ENCODE assay signal across 9 cellular contexts in the genomic region with DNA sequence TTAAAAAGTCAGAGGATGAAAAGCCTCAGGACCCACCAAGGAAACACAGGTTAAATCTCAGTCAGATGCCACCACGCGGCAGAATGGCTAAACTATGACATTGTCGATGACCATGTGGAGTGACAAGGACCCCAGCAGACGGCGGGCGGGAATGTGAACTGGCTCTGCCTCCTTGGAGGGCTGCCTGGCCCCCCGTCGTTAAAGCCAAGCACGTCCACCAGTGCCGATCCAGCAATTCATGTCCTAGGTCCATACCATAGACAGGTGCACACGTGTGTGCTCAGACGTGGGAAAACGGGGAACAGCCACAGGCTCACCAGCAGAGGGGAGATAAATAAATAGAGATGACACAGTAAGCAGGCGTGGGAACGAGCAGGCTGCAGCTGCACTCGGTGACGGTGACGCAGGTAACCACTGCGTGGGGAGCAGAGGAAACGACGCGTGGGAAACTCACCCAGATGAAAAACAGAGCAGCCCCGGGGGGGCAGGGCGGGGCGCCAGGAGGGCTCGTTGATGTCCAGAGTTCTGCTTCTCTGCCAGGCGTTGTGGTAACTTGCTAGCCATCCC. TPM values are rescaled to one million over a fixed set of nuclear protein-coding genes. Genes with fewer than 3 reads are reported as not detected.
A peak's percentile ranks its signal among the peaks of the same experiment; 100 is the strongest.
DNase-seq lines count a peak whose midpoint lies in the region; ATAC-seq, FAIRE-seq and TF ChIP-seq lines count a peak whose summit lies in the region.
"Had no signal": no experiment of that assay in that cellular context is flagged by ENCODE, and none has a peak within 500 bp of the region (broad histone marks: within the 10 kb centered on the region; RNA-seq: fewer than 3 reads in every experiment).

No MANE protein-coding gene starts in this region.

- peaks cover 10% of the 10 kb centered on the region for H3K4me1 ChIP-seq in GM12878 (ENCODE audit: control insufficient read depth, insufficient read depth, low read length)

- H3K27ac ChIP-seq in GM12878 (ENCODE audit: control insufficient read depth, insufficient read depth) = peak overlapping the region; percentile 50; the same call in 1 of the 2 replicates
- H3K27ac ChIP-seq: left lung had no signal

- H4K20me1 ChIP-seq in GM12878 (ENCODE audit: control insufficient read depth, insufficient read depth) = no peaks in the 10 kb centered on the region

- FAIRE-seq in GM12878 (lab: Jason Lieb, UNC) = peak; percentile 94

- ATAC-seq in GM21723 (IDR thresholded peaks at IDR 0.05; ENCODE audit: unreplicated experiment) = peak; percentile 69
- ATAC-seq in GM12878 = peak; percentile 93
- no peak for ATAC-seq in Right ventricle myocardium superior (ENCODE audit: poor library complexity)
- no peak for ATAC-seq in GM21447 (IDR thresholded peaks at IDR 0.05; ENCODE audit: unreplicated experiment)
- ATAC-seq in GM21360 (IDR thresholded peaks at IDR 0.05; ENCODE audit: unreplicated experiment) = no peak
- ATAC-seq: left lung had no signal

- TF ChIP-seq CTCF in GM12878 (IDR thresholded peaks at IDR 0.05 in 2 of 3, conservative IDR thresholded peaks at IDR 0.05 in 1 of 3; ENCODE audit: control insufficient read depth in 2 of 3, extremely low read depth in 1 of 3, insufficient read depth in 1 of 3, low read depth in 3 of 3, low read length in 3 of 3) = peak in 1 of 3 experiments; percentile 5; a peak in 1 of 6 replicates

- DNase-seq in T-helper 22 cell (ENCODE audit: low read depth) (peak; percentile 90), GM12878 (ENCODE audit: low read depth, low spot score) (peak; percentile 78), HuH-7.5 (ENCODE audit: low spot score) (no peak), Right ventricle myocardium superior (no peak)
- peak; percentile 69 to 72 for DNase-seq in stimulated activated CD4-positive, alpha-beta T cell treated with anti-CD3 and anti-CD28 coated beads, Interleukin-15, amount 100 ng/mL, for 1 hour (ENCODE audit: low read depth in 1 of 2, low spot score in 1 of 2)

- peak overlapping the region; percentile 9 for H2AFZ ChIP-seq in GM12878 (ENCODE audit: control insufficient read depth, low read depth, low read length)

- peak overlapping the region; percentile 80 for H3K4me2 ChIP-seq in GM12878 (ENCODE audit: control insufficient read depth, insufficient read depth)

- no peaks in the 10 kb centered on the region for H3K79me2 ChIP-seq in GM12878 (ENCODE audit: control insufficient read depth, insufficient read depth, low read length)

- SMC1A ChIA-PET in GM12878 (lab: Charles Lee; ENCODE audit: uncharacterized antibody, unreplicated experiment) = interaction anchor here (0.9 to 1.4 kb wide), 4 partner anchors 22 to 59 kb away, joined by 3 to 4 read pairs (median 3); no protein-coding TSS in a partner anchor

- intact Hi-C loops in GM12878 (cut with micrococcal nuclease; ENCODE audit: unreplicated experiment) (loop anchor here (1.0 kb wide), 1 partner anchor 26 kb away; no protein-coding TSS in a partner anchor), Right ventricle myocardium superior (cut with DNase I) (no loop called here)

- in situ Hi-C loops in GM12878 (cut with MboI) = no loop called here

- H3K9ac ChIP-seq in GM12878 (ENCODE audit: control insufficient read depth, insufficient read depth, low read length) = peak overlapping the region; percentile 37

- CTCF ChIA-PET in GM12878 (lab: Yijun Ruan, JAX) = interaction anchor here (0.6 to 1.9 kb wide), 4 partner anchors 23 to 138 kb away, joined by 3 to 4 read pairs (median 3); no protein-coding TSS in a partner anchor

- no peaks in the 10 kb centered on the region; the same call in 2 of the 3 replicates for H3K9me3 ChIP-seq in GM12878 (replicated peaks; ENCODE audit: control insufficient read depth, insufficient read depth, low read length)
- H3K9me3 ChIP-seq: left lung had no signal

- peak; percentile 93 to 94; a peak in 3 of 4 replicates for TF ChIP-seq EP300 in GM12878 (IDR thresholded peaks at IDR 0.05; ENCODE audit: borderline replicate concordance in 1 of 2, control insufficient read depth in 1 of 2, low read depth in 2 of 2, low read length in 2 of 2)

- H3K36me3 ChIP-seq in GM12878 (ENCODE audit: control insufficient read depth in 2 of 2, insufficient read depth in 2 of 2, low read length in 1 of 2) = no peaks in the 10 kb centered on the region
- H3K36me3 ChIP-seq: left lung had no signal

- no peak for TF ChIP-seq POLR2A in GM12878 (IDR thresholded peaks at IDR 0.05; ENCODE audit: low read depth, low read length)

- no peak for TF ChIP-seq RAD21 in GM12878 (IDR thresholded peaks at IDR 0.05; ENCODE audit: insufficient read depth, low read depth, low read length)

- WGBS in GM12878 (ENCODE audit: insufficient coverage, insufficient replicate concordance, low lambda C conversion rate, missing lambda C conversion rate) = 15% methylated on average over 25 of the region's 27 CpGs

- no peaks in the 10 kb centered on the region for H3K27me3 ChIP-seq in GM12878 (replicated peaks in 1 of 2; ENCODE audit: control insufficient read depth in 2 of 2, insufficient read depth in 2 of 2, low read length in 1 of 2)

- H3K4me3 ChIP-seq in GM12878 = 0 out of 2 replicates have a peak overlapping the region, but pooled peaks have one; percentile 38
- H3K4me3 ChIP-seq: left lung had no signal

- POLR2A ChIA-PET in GM12878 (lab: Charles Lee) = interaction anchor here (1.1 to 1.9 kb wide), 3 partner anchors 23 to 26 kb away, joined by 4 to 12 read pairs (median 10); no protein-coding TSS in a partner anchor

- no TSS peak for BruUV-seq in GM12878 (replicated peaks; lab: Mats Ljungman, UMichigan)

- RAD21 ChIA-PET in GM12878 (lab: Charles Lee; ENCODE audit: unreplicated experiment) = interaction anchor here (0.9 kb wide), 1 partner anchor 23 kb away, joined by 5 read pairs; no protein-coding TSS in a partner anchor

TF ChIP-seq in GM12878, 131 proteins besides CTCF, POLR2A, EP300 and RAD21 (continues in another document):
- TF ChIP-seq SMAD1 (IDR thresholded peaks at IDR 0.05; ENCODE audit: low read depth, partially characterized antibody) (peak; percentile 83), SPI1 (IDR thresholded peaks at IDR 0.05; ENCODE audit: borderline replicate concordance, insufficient read depth, low read depth, low read length) (peak; percentile 29; the same call in 1 of the 2 replicates), YBX1 (IDR thresholded peaks at IDR 0.05) (no peak), TCF3 (IDR thresholded peaks at IDR 0.05; ENCODE audit: borderline replicate concordance, insufficient read depth, low read depth, low read length) (peak; percentile 85), ZNF24 (IDR thresholded peaks at IDR 0.05) (0 out of 2 replicates have a peak, but pooled peaks have one; percentile 10)
- TF ChIP-seq, protein P1, sequence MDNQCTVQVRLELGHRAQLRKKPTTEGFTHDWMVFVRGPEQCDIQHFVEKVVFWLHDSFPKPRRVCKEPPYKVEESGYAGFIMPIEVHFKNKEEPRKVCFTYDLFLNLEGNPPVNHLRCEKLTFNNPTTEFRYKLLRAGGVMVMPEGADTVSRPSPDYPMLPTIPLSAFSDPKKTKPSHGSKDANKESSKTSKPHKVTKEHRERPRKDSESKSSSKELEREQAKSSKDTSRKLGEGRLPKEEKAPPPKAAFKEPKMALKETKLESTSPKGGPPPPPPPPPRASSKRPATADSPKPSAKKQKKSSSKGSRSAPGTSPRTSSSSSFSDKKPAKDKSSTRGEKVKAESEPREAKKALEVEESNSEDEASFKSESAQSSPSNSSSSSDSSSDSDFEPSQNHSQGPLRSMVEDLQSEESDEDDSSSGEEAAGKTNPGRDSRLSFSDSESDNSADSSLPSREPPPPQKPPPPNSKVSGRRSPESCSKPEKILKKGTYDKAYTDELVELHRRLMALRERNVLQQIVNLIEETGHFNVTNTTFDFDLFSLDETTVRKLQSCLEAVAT (IDR thresholded peaks at IDR 0.05) = peak; percentile 98
- TF ChIP-seq, protein P2, sequence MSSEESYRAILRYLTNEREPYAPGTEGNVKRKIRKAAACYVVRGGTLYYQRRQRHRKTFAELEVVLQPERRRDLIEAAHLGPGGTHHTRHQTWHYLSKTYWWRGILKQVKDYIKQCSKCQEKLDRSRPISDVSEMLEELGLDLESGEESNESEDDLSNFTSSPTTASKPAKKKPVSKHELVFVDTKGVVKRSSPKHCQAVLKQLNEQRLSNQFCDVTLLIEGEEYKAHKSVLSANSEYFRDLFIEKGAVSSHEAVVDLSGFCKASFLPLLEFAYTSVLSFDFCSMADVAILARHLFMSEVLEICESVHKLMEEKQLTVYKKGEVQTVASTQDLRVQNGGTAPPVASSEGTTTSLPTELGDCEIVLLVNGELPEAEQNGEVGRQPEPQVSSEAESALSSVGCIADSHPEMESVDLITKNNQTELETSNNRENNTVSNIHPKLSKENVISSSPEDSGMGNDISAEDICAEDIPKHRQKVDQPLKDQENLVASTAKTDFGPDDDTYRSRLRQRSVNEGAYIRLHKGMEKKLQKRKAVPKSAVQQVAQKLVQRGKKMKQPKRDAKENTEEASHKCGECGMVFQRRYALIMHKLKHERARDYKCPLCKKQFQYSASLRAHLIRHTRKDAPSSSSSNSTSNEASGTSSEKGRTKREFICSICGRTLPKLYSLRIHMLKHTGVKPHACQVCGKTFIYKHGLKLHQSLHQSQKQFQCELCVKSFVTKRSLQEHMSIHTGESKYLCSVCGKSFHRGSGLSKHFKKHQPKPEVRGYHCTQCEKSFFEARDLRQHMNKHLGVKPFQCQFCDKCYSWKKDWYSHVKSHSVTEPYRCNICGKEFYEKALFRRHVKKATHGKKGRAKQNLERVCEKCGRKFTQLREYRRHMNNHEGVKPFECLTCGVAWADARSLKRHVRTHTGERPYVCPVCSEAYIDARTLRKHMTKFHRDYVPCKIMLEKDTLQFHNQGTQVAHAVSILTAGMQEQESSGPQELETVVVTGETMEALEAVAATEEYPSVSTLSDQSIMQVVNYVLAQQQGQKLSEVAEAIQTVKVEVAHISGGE (CRISPR knock-in tag; IDR thresholded peaks at IDR 0.05) = no peak

RNA-seq across cellular contexts. Expression of a gene that starts 28.3 kb away (rescaled TPM):
- total RNA-seq in GM12878 (2013; cell fraction: nucleolus; rRNA removed) = 55.6 and 60.9 TPM in 2 replicates
- not detected in 2 replicates for total RNA-seq in GM12878 (2014; rRNA removed)
- 0.32 and 0.45 TPM in 2 replicates for total RNA-seq in GM12878 (2014; rRNA removed; fragmentation: Illumina TruSeq; extraction: Trizol)
- 0.27 and 0.46 TPM in 2 replicates for total RNA-seq in GM12878 (2021)
- polyA plus RNA-seq in GM12878 (2011; ENCODE audit: low read depth) = 0.51 TPM
- 0.35 and 0.77 TPM in 2 replicates for polyA plus RNA-seq in GM12878 (2011; rRNA removed)
- 0.24 and 0.87 TPM in 2 replicates for polyA plus RNA-seq in GM12878 (2011; cell fraction: cytosol; rRNA removed)
- polyA plus RNA-seq in GM12878 (2011; cell fraction: nucleus; rRNA removed) = 2.7 and 2.8 TPM in 2 replicates
- 1.4 TPM in 2 replicates for polyA plus RNA-seq in GM12878 (2012)
- 0.71 TPM in 1 of 2 replicates, not detected in the other for polyA plus RNA-seq in GM12878 (2014; fragmentation: Illumina TruSeq; extraction: Trizol)
- polyA plus RNA-seq in GM12878 (2014; fragmentation: Nextera tagmentation; extraction: Ambion mirVana) = not detected
- polyA plus RNA-seq in GM12878 (2014; rRNA removed) = 0.15 and 0.32 TPM in 2 replicates
- 1 to 10 TPM in 1 of 2 experiments, under 1 TPM in 1; 0.09 to 1.3 TPM for polyA plus RNA-seq in GM12878 (2016; fragmentation: Nextera tagmentation; extraction: Ambion mirVana)
- 2.1 and 3.7 TPM in 2 replicates for polyA minus RNA-seq in GM12878 (2011; rRNA and poly(A)+ RNA removed)
- polyA minus RNA-seq in GM12878 (2011; cell fraction: cytosol; rRNA and poly(A)+ RNA removed) = not detected in 2 replicates
- polyA minus RNA-seq in GM12878 (2011; cell fraction: nucleus; rRNA and poly(A)+ RNA removed) = 3.4 and 8.4 TPM in 2 replicates
- total RNA-seq in Right ventricle myocardium superior = 2.0 TPM

Comparison
In these comparisons a context has a peak if more than half of its experiments do, and no peak if none do; other contexts are left out.
1. ATAC-seq: peak in GM21723 (single experiment) and GM12878 (single experiment); none in Right ventricle myocardium superior (single experiment), GM21447 (single experiment) and GM21360 (single experiment).
2. DNase-seq: peak in T-helper 22 cell (single experiment), GM12878 (single experiment) and stimulated activated CD4-positive, alpha-beta T cell treated with anti-CD3 and anti-CD28 coated beads, Interleukin-15, amount 100 ng/mL, for 1 hour (2 of 2); none in HuH-7.5 (single experiment) and Right ventricle myocardium superior (single experiment).